ENCODE assay signal across 8 cellular contexts in the genomic region with DNA sequence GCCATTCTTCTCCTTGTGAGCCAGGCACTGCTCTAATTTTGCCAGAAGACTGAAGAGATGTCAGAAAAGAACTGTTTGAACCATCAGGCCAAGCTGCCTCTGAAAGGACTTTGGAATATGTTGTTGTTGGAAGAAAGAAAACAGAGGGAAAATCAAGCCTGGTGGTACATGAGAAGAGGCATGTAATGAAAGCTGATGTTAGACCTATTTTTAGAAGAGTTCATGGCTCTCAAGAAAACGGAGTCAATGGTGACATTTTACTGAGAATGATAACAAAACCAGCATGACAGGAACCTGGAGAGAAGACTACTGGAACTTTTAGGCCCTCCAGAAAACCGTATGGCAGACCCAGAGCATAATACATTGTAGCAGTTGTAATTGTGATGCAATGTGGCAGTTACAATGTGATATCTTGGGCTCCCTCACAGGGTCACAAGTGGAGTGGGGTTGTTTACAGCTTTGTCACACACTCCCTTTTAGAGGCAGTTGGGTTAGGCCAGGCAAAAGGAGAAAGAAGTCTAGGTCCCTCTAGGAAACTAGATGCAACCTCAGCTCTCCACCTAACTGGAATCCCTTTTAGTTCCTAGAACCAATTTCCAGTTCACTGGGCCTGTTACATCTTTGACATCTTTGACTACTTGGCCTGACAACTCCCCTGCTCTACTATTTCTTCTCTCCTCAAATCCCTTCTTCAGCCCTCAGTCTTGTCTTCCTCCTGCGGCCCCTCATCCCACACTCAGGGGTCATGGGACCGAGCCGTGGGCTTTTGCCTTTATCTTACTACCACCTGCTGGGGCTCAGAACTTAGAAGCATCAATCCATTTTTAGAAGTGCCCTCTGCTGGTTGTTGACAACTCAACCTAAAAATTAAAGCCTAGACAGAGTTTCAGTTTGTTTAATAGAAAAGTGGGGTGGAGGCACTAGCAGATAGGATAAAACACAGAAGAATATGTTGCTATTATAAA.
DNase-seq lines count a peak whose midpoint lies in the region; ATAC-seq lines count a peak whose summit lies in the region.

No MANE protein-coding gene starts in this region.

- peak; percentile 74 for ATAC-seq in HG02798 (IDR thresholded peaks at IDR 0.05; ENCODE audit: poor library complexity, unreplicated experiment)
- peak; percentile 39 for ATAC-seq in T-helper 17 cell
- ATAC-seq in HG02981 (IDR thresholded peaks at IDR 0.05; ENCODE audit: unreplicated experiment) = no peak

- H3K27me3 Mint-ChIP-seq in T-helper 17 cell = no peaks in the 10 kb centered on the region

- DNase-seq in activated gamma-delta T cell treated with Interleukin-2 at 50 U/mL for 16 hours (peak; percentile 12), activated gamma-delta T cell (lab: John Stamatoyannopoulos, UW) (no peak), T-helper 17 cell (no peak), germinal center (ENCODE audit: low spot score) (peak; percentile 50), SKM-1 (lab: John Stamatoyannopoulos, UW; ENCODE audit: unreplicated experiment) (no peak), COLO668 (lab: John Stamatoyannopoulos, UW; ENCODE audit: unreplicated experiment) (no peak)

- no peaks in the 10 kb centered on the region for H3K9me3 ChIP-seq in T-helper 17 cell (ENCODE audit: control insufficient read depth, low read length, poor library complexity, severe bottlenecking)

- H3K36me3 Mint-ChIP-seq in T-helper 17 cell (ENCODE audit: low read depth) = peaks cover 2% of the 10 kb centered on the region

- H3K27ac Mint-ChIP-seq in T-helper 17 cell = no peak overlapping the region

- peak overlapping the region; percentile 72 for H3K4me3 Mint-ChIP-seq in T-helper 17 cell

- peaks cover 7% of the 10 kb centered on the region for H3K4me1 Mint-ChIP-seq in T-helper 17 cell

Comparison
In these comparisons a context has a peak if more than half of its experiments do, and no peak if none do; other contexts are left out.
1. DNase-seq: peak in activated gamma-delta T cell treated with Interleukin-2 at 50 U/mL for 16 hours (single experiment) and germinal center (single experiment); none in activated gamma-delta T cell (single experiment), T-helper 17 cell (0 of 3), SKM-1 (single experiment) and COLO668 (single experiment).